ENCODE assay signal across 19 cellular contexts in genomic region chr17:80725532-80725931, GRCh38.
DNase-seq lines count a peak whose midpoint lies in the region; ATAC-seq, FAIRE-seq and TF ChIP-seq lines count a peak whose summit lies in the region.
"Had no signal": no experiment of that assay in that cellular context is flagged by ENCODE, and none has a peak within 500 bp of the region (broad histone marks: within the 10 kb centered on the region; RNA-seq: fewer than 3 reads in every experiment).

No MANE protein-coding gene starts in this region.

- H3K27ac ChIP-seq in body of pancreas (no peak overlapping the region), upper lobe of right lung (no peak overlapping the region)
- H3K27ac ChIP-seq: SK-N-MC, tibial artery had no signal

- ATAC-seq in body of pancreas = peak; percentile 27
- ATAC-seq in GM19395 (IDR thresholded peaks at IDR 0.05; ENCODE audit: unreplicated experiment) = no peak
- ATAC-seq in upper lobe of right lung = no peak

- 60 to 84% methylated on average over 8 of the region's 8 CpGs for WGBS in body of pancreas, 2 donors

- no peak overlapping the region for H3K4me3 Mint-ChIP-seq in activated naive CD8-positive, alpha-beta T cell
- no peak overlapping the region for H3K4me3 Mint-ChIP-seq in activated naive CD8-positive, alpha-beta T cell treated with anti-CD3 and anti-CD28 coated beads for 36 hours

- H3K4me3 ChIP-seq in body of pancreas = no peak overlapping the region
- H3K4me3 ChIP-seq in upper lobe of right lung = no peak overlapping the region
- H3K4me3 ChIP-seq: MG63, SK-N-MC, tibial artery had no signal

- TF ChIP-seq CTCF in body of pancreas (IDR thresholded peaks at IDR 0.05) = no peak
- TF ChIP-seq CTCF in upper lobe of right lung (IDR thresholded peaks at IDR 0.05) = no peak

- H3K36me3 Mint-ChIP-seq in activated naive CD8-positive, alpha-beta T cell = peaks cover 11% of the 10 kb centered on the region
- peaks cover 16% of the 10 kb centered on the region for H3K36me3 Mint-ChIP-seq in activated naive CD8-positive, alpha-beta T cell treated with anti-CD3 and anti-CD28 coated beads for 36 hours

- no peaks in the 10 kb centered on the region for H3K27me3 Mint-ChIP-seq in activated naive CD8-positive, alpha-beta T cell
- H3K27me3 Mint-ChIP-seq in activated naive CD8-positive, alpha-beta T cell treated with anti-CD3 and anti-CD28 coated beads for 36 hours = no peaks in the 10 kb centered on the region

- H3K9me3 ChIP-seq in body of pancreas (no peaks in the 10 kb centered on the region), upper lobe of right lung (no peaks in the 10 kb centered on the region)
- H3K9me3 ChIP-seq: tibial artery had no signal

- H3K36me3 ChIP-seq in body of pancreas (replicated peaks in 1 of 2; ENCODE audit: insufficient read depth in 1 of 2, low read depth in 2 of 2) (no peaks in the 10 kb centered on the region), upper lobe of right lung (no peaks in the 10 kb centered on the region)
- H3K36me3 ChIP-seq: MG63, tibial artery had no signal

- no peak for TF ChIP-seq POLR2A in body of pancreas (IDR thresholded peaks at IDR 0.05)

- H3K4me1 Mint-ChIP-seq in activated naive CD8-positive, alpha-beta T cell (ENCODE audit: low read depth) = peaks cover 53% of the 10 kb centered on the region
- peaks cover 30% of the 10 kb centered on the region for H3K4me1 Mint-ChIP-seq in activated naive CD8-positive, alpha-beta T cell treated with anti-CD3 and anti-CD28 coated beads for 36 hours

- H3K27ac Mint-ChIP-seq in activated naive CD8-positive, alpha-beta T cell = peak overlapping the region; percentile 28
- no peak overlapping the region for H3K27ac Mint-ChIP-seq in activated naive CD8-positive, alpha-beta T cell treated with anti-CD3 and anti-CD28 coated beads for 36 hours

- no peaks in the 10 kb centered on the region for H3K9me3 Mint-ChIP-seq in activated naive CD8-positive, alpha-beta T cell (ENCODE audit: low read depth)
- no peaks in the 10 kb centered on the region for H3K9me3 Mint-ChIP-seq in activated naive CD8-positive, alpha-beta T cell treated with anti-CD3 and anti-CD28 coated beads for 36 hours

- H3K4me1 ChIP-seq in body of pancreas (peaks cover 11% of the 10 kb centered on the region), upper lobe of right lung (no peaks in the 10 kb centered on the region)

- FAIRE-seq in urothelium cell line (lab: Jason Lieb, UNC) = no peak
- FAIRE-seq: A204.1, bronchial epithelial cell, GM19239 had no signal

- no peaks in the 10 kb centered on the region for H3K27me3 ChIP-seq in body of pancreas
- no peaks in the 10 kb centered on the region for H3K27me3 ChIP-seq in upper lobe of right lung
- H3K27me3 ChIP-seq: MG63, tibial artery had no signal

- intact Hi-C loops in body of pancreas (cut with DNase I) (no loop called here), upper lobe of right lung (cut with DNase I) (no loop called here)

- DNase-seq in activated naive CD8-positive, alpha-beta T cell treated with anti-CD3 and anti-CD28 coated beads for 36 hours = no peak
- DNase-seq in body of pancreas (no peak), left kidney (ENCODE audit: low read depth, low spot score) (peak; percentile 58), urothelium cell line (ENCODE audit: low spot score) (peak; percentile 51), SHP77 (lab: John Stamatoyannopoulos, UW) (no peak), upper lobe of right lung (no peak)
- DNase-seq: activated naive CD4-positive, alpha-beta T cell; COR-L47; effector memory CD4-positive, alpha-beta T cell; MG63; NCI-H2081; stimulated activated CD8-positive, alpha-beta memory T cell treated with anti-CD3 and anti-CD28 coated beads, Interleukin-4, amount 100 ng/mL, for 48 hours; tibial artery had no signal

Comparison
In these comparisons a context has a peak if more than half of its experiments do, and no peak if none do; other contexts are left out.
1. DNase-seq: peak in left kidney (single experiment) and urothelium cell line (single experiment); none in activated naive CD8-positive, alpha-beta T cell treated with anti-CD3 and anti-CD28 coated beads for 36 hours (single experiment), body of pancreas (0 of 4), SHP77 (0 of 2) and upper lobe of right lung (single experiment).